ENCODE assay signal across 1 cellular context in genomic region chr2:147399011-147399410, GRCh38.
TF ChIP-seq lines count a peak whose summit lies in the region.

No MANE protein-coding gene starts in this region.

TF ChIP-seq in GM12878, 131 proteins besides CTCF, POLR2A, EP300 and RAD21 (continued from another document):
- TF ChIP-seq HDAC6 (IDR thresholded peaks at IDR 0.05; ENCODE audit: unreplicated experiment): no peak
- TF ChIP-seq SMAD1 (IDR thresholded peaks at IDR 0.05; ENCODE audit: low read depth, partially characterized antibody): no peak
- TF ChIP-seq ZNF207 (IDR thresholded peaks at IDR 0.05; ENCODE audit: borderline replicate concordance): no peak
- TF ChIP-seq SREBF1 (IDR thresholded peaks at IDR 0.05; ENCODE audit: low read length): no peak
- no peak for TF ChIP-seq FOXM1 (IDR thresholded peaks at IDR 0.05; ENCODE audit: low read depth, low read length)
- no peak for TF ChIP-seq ZZZ3 (IDR thresholded peaks at IDR 0.05; ENCODE audit: control insufficient read depth, insufficient read length, low read depth)
- no peak for TF ChIP-seq ZBTB4 (CRISPR knock-in tag; IDR thresholded peaks at IDR 0.05)
- TF ChIP-seq NFXL1 (IDR thresholded peaks at IDR 0.05; ENCODE audit: borderline replicate concordance): no peak
TF ChIP-seq in GM12878: peak in this region for 0.
